Comparison of ENCODE assay signal across 9 cellular contexts in the genomic region with DNA sequence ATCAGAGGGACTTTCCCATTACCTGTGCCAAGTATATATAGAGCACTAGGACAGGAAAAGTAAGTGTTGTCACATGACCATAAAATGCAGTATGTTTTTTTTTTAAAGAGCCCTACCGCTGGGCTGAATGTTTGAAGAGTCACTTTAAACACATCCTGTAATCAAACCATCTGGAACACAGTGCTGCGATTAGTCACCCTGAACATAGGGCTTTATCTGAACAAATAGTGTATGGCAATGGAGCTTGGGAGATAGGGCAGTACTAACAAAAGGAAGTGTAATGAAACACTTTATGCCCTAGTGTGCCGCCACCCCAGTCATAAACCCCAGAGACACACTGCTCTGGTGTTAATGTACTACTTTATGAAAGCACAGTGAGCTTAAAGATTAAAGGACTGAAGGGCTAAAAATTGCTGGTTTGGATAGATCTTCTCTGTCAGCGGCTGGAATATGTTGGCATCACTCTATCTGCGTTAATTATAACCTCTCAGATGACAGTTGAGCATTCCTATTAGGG.
DNase-seq lines count a peak whose midpoint lies in the region; ATAC-seq and TF ChIP-seq lines count a peak whose summit lies in the region.
"Had no signal": no experiment of that assay in that cellular context is flagged by ENCODE, and none has a peak within 500 bp of the region (broad histone marks: within the 10 kb centered on the region; RNA-seq: fewer than 3 reads in every experiment).

No MANE protein-coding gene starts in this region.

- H3K4me1 ChIP-seq in breast epithelium: peaks cover 0 to 31% of the 10 kb centered on the region in 2 donors

- H3K9me3 Mint-ChIP-seq in memory B cell (no peaks in the 10 kb centered on the region), chondrocyte (ENCODE audit: low read depth) (no peaks in the 10 kb centered on the region)

- no peak for TF ChIP-seq POLR2A in breast epithelium (IDR thresholded peaks at IDR 0.05)

- TF ChIP-seq CTCF in breast epithelium (IDR thresholded peaks at IDR 0.05): no peak
- no peak for TF ChIP-seq CTCF in chondrocyte (IDR thresholded peaks at IDR 0.05)

- ATAC-seq in memory B cell (ENCODE audit: low read depth): peak; percentile 52

- H3K27me3 Mint-ChIP-seq in memory B cell (no peaks in the 10 kb centered on the region), chondrocyte (ENCODE audit: low read depth) (no peaks in the 10 kb centered on the region)

- H3K36me3 Mint-ChIP-seq in memory B cell (no peaks in the 10 kb centered on the region), chondrocyte (ENCODE audit: low read depth) (no peaks in the 10 kb centered on the region)
- H3K36me3 Mint-ChIP-seq: CD4-positive, CD25-positive, alpha-beta regulatory T cell had no signal

- H3K27ac Mint-ChIP-seq in memory B cell: no peak overlapping the region
- no peak overlapping the region for H3K27ac Mint-ChIP-seq in chondrocyte (ENCODE audit: unreplicated experiment)
- H3K27ac Mint-ChIP-seq: CD4-positive, CD25-positive, alpha-beta regulatory T cell had no signal

- H3K27ac ChIP-seq in breast epithelium: peak overlapping the region; percentile 56 to 68

- H3K4me1 Mint-ChIP-seq in memory B cell (peaks cover 17% of the 10 kb centered on the region), chondrocyte (ENCODE audit: low read depth) (peaks cover 51% of the 10 kb centered on the region)

- intact Hi-C loops in breast epithelium (cut with DNase I; ENCODE audit: low total_unique reads): no loop called here

- DNase-seq in SIG-M5 treated with dmso at 0.1 percent for 504 hours (lab: John Stamatoyannopoulos, UW; ENCODE audit: unreplicated experiment): peak; percentile 27
- DNase-seq in SIG-M5 (lab: John Stamatoyannopoulos, UW): no peak
- DNase-seq in NCI-H2196 treated with DMSO at 0.1 percent for 48 hours (lab: John Stamatoyannopoulos, UW; ENCODE audit: unreplicated experiment): peak; percentile 94
- no peak for DNase-seq in breast epithelium (ENCODE audit: low spot score in 2 of 2)
- DNase-seq in memory B cell (ENCODE audit: low spot score in 2 of 2): no peak
- DNase-seq in chondrocyte (ENCODE audit: low spot score): no peak
- no peak for DNase-seq in activated CD4-positive, CD25-positive, alpha-beta regulatory T cell treated with anti-CD3 and anti-CD28 coated beads, Interleukin-2, amount 50 U/mL, for 72 hours
- no peak for DNase-seq in GOT3 (lab: John Stamatoyannopoulos, UW)
- DNase-seq: CD4-positive, CD25-positive, alpha-beta regulatory T cell had no signal

- no peaks in the 10 kb centered on the region for H3K9me3 ChIP-seq in breast epithelium

- no peak overlapping the region for H3K4me3 ChIP-seq in breast epithelium

- H3K27me3 ChIP-seq in breast epithelium: no peaks in the 10 kb centered on the region

- H3K4me3 Mint-ChIP-seq in memory B cell (no peak overlapping the region), chondrocyte (ENCODE audit: unreplicated experiment) (no peak overlapping the region)
- H3K4me3 Mint-ChIP-seq: CD4-positive, CD25-positive, alpha-beta regulatory T cell had no signal

- H3K36me3 ChIP-seq in breast epithelium: no peaks in the 10 kb centered on the region

Comparison
In these comparisons a context has a peak if more than half of its experiments do, and no peak if none do; other contexts are left out.
1. DNase-seq: peak in SIG-M5 treated with dmso at 0.1 percent for 504 hours (single experiment) and NCI-H2196 treated with DMSO at 0.1 percent for 48 hours (single experiment); none in SIG-M5 (single experiment), breast epithelium (0 of 2), memory B cell (0 of 2), chondrocyte (single experiment), activated CD4-positive, CD25-positive, alpha-beta regulatory T cell treated with anti-CD3 and anti-CD28 coated beads, Interleukin-2, amount 50 U/mL, for 72 hours (single experiment) and GOT3 (single experiment).